In the genomic region with DNA sequence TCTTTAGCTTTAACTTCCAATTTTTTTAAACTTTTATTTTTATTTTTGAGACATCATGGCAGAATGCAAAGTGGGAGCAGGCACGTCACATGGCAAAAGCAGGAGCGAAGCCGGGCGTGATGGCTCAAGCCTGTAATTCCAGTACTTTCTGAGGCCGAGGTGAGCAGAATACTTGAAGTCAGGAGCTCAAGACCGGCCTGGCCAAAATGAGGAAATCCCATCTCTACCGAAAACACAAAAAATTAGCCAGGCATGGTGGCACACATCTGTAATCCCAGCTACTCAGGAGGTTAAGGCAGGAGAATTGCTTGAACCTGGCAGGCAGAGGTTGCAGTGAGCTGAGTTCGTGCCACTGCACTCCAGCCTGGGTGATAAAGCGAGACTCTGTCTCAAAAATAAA, we compare ENCODE assay signal across 1 cellular context. TPM values are rescaled to one million over a fixed set of nuclear protein-coding genes. Genes with fewer than 3 reads are reported as not detected.
"Had no signal": no experiment of that assay in that cellular context is flagged by ENCODE, and none has a peak within 500 bp of the region (broad histone marks: within the 10 kb centered on the region; RNA-seq: fewer than 3 reads in every experiment).

No MANE protein-coding gene starts in this region.

RNA-seq across cellular contexts. Expression of a gene that starts 14.7 kb away (rescaled TPM):
- total RNA-seq: foreskin keratinocyte had no signal
